Comparison of ENCODE assay signal across 1 cellular context in the genomic region with DNA sequence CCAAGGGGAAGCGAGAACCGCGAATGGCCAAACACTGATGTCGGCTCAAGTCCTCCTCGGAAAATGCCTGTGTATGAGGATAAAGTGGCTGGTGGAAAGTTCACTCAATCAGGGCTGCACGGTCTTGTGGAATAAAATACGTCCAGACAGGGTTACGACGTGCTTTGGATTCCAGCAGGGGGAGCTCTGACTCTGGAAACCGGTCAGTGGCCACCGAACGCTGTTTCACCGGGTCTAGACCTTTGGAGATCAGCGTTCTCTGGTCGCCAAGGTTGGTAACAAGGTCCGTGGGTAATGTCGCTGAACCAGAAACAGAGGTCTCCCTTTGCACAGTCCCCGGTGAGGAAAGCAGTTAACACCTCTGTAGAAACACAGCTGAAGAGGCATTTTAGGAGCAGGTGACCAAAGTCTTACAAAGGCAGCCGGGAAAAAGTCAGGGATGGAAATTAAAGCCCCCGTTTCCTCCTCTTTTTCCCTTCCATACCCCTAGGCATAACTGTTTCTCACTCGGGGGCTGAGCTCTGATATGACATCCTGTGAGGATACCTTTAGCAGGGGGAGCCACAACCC.
A peak's percentile ranks its signal among the peaks of the same experiment; 100 is the strongest.
TF ChIP-seq lines count a peak whose summit lies in the region.

No MANE protein-coding gene starts in this region.

TF ChIP-seq in HepG2, 621 proteins besides CTCF, POLR2A, EP300 and RAD21 (continued from another document and continues in another):
- TF ChIP-seq, protein P1, sequence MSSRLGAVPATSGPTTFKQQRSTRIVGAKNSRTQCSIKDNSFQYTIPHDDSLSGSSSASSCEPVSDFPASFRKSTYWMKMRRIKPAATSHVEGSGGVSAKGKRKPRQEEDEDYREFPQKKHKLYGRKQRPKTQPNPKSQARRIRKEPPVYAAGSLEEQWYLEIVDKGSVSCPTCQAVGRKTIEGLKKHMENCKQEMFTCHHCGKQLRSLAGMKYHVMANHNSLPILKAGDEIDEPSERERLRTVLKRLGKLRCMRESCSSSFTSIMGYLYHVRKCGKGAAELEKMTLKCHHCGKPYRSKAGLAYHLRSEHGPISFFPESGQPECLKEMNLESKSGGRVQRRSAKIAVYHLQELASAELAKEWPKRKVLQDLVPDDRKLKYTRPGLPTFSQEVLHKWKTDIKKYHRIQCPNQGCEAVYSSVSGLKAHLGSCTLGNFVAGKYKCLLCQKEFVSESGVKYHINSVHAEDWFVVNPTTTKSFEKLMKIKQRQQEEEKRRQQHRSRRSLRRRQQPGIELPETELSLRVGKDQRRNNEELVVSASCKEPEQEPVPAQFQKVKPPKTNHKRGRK (CRISPR knock-in tag; IDR thresholded peaks at IDR 0.05), result no peak
- TF ChIP-seq ZBTB42 (CRISPR knock-in tag; IDR thresholded peaks at IDR 0.05) (no peak), ZNF331 (CRISPR knock-in tag; IDR thresholded peaks at IDR 0.05) (no peak), ZSCAN30 (CRISPR knock-in tag; IDR thresholded peaks at IDR 0.05) (0 out of 2 replicates have a peak, but pooled peaks have one; percentile 30), IRF2 (CRISPR knock-in tag; IDR thresholded peaks at IDR 0.05) (no peak), STAG1 (CRISPR knock-in tag; IDR thresholded peaks at IDR 0.05) (peak; percentile 97), TBX2 (CRISPR knock-in tag; IDR thresholded peaks at IDR 0.05; ENCODE audit: borderline replicate concordance) (0 out of 2 replicates have a peak, but pooled peaks have one; percentile 39), SOX13 (IDR thresholded peaks at IDR 0.05) (no peak), SOX13 (CRISPR knock-in tag; conservative IDR thresholded peaks at IDR 0.05 in 1 of 2, IDR thresholded peaks at IDR 0.05 in 1 of 2) (0 out of 4 replicates have a peak, but pooled peaks of 1 of the 2 experiments have one; percentile 16), ZC3H4 (CRISPR knock-in tag; IDR thresholded peaks at IDR 0.05; ENCODE audit: borderline replicate concordance) (no peak), MIER3 (CRISPR knock-in tag; IDR thresholded peaks at IDR 0.05; ENCODE audit: borderline replicate concordance) (peak; percentile 38; the same call in 1 of the 2 replicates)
- TF ChIP-seq, protein P2, sequence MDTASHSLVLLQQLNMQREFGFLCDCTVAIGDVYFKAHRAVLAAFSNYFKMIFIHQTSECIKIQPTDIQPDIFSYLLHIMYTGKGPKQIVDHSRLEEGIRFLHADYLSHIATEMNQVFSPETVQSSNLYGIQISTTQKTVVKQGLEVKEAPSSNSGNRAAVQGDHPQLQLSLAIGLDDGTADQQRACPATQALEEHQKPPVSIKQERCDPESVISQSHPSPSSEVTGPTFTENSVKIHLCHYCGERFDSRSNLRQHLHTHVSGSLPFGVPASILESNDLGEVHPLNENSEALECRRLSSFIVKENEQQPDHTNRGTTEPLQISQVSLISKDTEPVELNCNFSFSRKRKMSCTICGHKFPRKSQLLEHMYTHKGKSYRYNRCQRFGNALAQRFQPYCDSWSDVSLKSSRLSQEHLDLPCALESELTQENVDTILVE (CRISPR knock-in tag; IDR thresholded peaks at IDR 0.05), result peak; percentile 57; the same call in 1 of the 2 replicates
- TF ChIP-seq, protein P3, sequence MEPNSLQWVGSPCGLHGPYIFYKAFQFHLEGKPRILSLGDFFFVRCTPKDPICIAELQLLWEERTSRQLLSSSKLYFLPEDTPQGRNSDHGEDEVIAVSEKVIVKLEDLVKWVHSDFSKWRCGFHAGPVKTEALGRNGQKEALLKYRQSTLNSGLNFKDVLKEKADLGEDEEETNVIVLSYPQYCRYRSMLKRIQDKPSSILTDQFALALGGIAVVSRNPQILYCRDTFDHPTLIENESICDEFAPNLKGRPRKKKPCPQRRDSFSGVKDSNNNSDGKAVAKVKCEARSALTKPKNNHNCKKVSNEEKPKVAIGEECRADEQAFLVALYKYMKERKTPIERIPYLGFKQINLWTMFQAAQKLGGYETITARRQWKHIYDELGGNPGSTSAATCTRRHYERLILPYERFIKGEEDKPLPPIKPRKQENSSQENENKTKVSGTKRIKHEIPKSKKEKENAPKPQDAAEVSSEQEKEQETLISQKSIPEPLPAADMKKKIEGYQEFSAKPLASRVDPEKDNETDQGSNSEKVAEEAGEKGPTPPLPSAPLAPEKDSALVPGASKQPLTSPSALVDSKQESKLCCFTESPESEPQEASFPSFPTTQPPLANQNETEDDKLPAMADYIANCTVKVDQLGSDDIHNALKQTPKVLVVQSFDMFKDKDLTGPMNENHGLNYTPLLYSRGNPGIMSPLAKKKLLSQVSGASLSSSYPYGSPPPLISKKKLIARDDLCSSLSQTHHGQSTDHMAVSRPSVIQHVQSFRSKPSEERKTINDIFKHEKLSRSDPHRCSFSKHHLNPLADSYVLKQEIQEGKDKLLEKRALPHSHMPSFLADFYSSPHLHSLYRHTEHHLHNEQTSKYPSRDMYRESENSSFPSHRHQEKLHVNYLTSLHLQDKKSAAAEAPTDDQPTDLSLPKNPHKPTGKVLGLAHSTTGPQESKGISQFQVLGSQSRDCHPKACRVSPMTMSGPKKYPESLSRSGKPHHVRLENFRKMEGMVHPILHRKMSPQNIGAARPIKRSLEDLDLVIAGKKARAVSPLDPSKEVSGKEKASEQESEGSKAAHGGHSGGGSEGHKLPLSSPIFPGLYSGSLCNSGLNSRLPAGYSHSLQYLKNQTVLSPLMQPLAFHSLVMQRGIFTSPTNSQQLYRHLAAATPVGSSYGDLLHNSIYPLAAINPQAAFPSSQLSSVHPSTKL (CRISPR knock-in tag; IDR thresholded peaks at IDR 0.05), result peak; percentile 39; the same call in 1 of the 2 replicates
- TF ChIP-seq, protein P4, sequence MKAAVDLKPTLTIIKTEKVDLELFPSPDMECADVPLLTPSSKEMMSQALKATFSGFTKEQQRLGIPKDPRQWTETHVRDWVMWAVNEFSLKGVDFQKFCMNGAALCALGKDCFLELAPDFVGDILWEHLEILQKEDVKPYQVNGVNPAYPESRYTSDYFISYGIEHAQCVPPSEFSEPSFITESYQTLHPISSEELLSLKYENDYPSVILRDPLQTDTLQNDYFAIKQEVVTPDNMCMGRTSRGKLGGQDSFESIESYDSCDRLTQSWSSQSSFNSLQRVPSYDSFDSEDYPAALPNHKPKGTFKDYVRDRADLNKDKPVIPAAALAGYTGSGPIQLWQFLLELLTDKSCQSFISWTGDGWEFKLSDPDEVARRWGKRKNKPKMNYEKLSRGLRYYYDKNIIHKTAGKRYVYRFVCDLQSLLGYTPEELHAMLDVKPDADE (CRISPR knock-in tag; IDR thresholded peaks at IDR 0.05), result no peak
- TF ChIP-seq, protein P5, sequence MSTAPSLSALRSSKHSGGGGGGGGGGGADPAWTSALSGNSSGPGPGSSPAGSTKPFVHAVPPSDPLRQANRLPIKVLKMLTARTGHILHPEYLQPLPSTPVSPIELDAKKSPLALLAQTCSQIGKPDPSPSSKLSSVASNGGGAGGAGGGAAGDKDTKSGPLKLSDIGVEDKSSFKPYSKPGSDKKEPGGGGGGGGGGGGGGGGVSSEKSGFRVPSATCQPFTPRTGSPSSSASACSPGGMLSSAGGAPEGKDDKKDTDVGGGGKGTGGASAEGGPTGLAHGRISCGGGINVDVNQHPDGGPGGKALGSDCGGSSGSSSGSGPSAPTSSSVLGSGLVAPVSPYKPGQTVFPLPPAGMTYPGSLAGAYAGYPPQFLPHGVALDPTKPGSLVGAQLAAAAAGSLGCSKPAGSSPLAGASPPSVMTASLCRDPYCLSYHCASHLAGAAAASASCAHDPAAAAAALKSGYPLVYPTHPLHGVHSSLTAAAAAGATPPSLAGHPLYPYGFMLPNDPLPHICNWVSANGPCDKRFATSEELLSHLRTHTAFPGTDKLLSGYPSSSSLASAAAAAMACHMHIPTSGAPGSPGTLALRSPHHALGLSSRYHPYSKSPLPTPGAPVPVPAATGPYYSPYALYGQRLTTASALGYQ (CRISPR knock-in tag; IDR thresholded peaks at IDR 0.05), result no peak
- TF ChIP-seq, protein P6, sequence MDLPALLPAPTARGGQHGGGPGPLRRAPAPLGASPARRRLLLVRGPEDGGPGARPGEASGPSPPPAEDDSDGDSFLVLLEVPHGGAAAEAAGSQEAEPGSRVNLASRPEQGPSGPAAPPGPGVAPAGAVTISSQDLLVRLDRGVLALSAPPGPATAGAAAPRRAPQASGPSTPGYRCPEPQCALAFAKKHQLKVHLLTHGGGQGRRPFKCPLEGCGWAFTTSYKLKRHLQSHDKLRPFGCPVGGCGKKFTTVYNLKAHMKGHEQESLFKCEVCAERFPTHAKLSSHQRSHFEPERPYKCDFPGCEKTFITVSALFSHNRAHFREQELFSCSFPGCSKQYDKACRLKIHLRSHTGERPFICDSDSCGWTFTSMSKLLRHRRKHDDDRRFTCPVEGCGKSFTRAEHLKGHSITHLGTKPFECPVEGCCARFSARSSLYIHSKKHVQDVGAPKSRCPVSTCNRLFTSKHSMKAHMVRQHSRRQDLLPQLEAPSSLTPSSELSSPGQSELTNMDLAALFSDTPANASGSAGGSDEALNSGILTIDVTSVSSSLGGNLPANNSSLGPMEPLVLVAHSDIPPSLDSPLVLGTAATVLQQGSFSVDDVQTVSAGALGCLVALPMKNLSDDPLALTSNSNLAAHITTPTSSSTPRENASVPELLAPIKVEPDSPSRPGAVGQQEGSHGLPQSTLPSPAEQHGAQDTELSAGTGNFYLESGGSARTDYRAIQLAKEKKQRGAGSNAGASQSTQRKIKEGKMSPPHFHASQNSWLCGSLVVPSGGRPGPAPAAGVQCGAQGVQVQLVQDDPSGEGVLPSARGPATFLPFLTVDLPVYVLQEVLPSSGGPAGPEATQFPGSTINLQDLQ (CRISPR knock-in tag; IDR thresholded peaks at IDR 0.05), result no peak
- TF ChIP-seq, protein P7, sequence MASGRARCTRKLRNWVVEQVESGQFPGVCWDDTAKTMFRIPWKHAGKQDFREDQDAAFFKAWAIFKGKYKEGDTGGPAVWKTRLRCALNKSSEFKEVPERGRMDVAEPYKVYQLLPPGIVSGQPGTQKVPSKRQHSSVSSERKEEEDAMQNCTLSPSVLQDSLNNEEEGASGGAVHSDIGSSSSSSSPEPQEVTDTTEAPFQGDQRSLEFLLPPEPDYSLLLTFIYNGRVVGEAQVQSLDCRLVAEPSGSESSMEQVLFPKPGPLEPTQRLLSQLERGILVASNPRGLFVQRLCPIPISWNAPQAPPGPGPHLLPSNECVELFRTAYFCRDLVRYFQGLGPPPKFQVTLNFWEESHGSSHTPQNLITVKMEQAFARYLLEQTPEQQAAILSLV (CRISPR knock-in tag; IDR thresholded peaks at IDR 0.05; ENCODE audit: borderline replicate concordance), result no peak
- TF ChIP-seq, protein P8, sequence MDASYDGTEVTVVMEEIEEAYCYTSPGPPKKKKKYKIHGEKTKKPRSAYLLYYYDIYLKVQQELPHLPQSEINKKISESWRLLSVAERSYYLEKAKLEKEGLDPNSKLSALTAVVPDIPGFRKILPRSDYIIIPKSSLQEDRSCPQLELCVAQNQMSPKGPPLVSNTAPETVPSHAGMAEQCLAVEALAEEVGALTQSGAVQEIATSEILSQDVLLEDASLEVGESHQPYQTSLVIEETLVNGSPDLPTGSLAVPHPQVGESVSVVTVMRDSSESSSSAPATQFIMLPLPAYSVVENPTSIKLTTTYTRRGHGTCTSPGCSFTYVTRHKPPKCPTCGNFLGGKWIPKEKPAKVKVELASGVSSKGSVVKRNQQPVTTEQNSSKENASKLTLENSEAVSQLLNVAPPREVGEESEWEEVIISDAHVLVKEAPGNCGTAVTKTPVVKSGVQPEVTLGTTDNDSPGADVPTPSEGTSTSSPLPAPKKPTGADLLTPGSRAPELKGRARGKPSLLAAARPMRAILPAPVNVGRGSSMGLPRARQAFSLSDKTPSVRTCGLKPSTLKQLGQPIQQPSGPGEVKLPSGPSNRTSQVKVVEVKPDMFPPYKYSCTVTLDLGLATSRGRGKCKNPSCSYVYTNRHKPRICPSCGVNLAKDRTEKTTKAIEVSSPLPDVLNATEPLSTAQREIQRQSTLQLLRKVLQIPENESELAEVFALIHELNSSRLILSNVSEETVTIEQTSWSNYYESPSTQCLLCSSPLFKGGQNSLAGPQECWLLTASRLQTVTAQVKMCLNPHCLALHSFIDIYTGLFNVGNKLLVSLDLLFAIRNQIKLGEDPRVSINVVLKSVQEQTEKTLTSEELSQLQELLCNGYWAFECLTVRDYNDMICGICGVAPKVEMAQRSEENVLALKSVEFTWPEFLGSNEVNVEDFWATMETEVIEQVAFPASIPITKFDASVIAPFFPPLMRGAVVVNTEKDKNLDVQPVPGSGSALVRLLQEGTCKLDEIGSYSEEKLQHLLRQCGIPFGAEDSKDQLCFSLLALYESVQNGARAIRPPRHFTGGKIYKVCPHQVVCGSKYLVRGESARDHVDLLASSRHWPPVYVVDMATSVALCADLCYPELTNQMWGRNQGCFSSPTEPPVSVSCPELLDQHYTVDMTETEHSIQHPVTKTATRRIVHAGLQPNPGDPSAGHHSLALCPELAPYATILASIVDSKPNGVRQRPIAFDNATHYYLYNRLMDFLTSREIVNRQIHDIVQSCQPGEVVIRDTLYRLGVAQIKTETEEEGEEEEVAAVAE (CRISPR knock-in tag; IDR thresholded peaks at IDR 0.05; ENCODE audit: borderline replicate concordance), result peak; percentile 50; the same call in 1 of the 2 replicates
- TF ChIP-seq, protein P9, sequence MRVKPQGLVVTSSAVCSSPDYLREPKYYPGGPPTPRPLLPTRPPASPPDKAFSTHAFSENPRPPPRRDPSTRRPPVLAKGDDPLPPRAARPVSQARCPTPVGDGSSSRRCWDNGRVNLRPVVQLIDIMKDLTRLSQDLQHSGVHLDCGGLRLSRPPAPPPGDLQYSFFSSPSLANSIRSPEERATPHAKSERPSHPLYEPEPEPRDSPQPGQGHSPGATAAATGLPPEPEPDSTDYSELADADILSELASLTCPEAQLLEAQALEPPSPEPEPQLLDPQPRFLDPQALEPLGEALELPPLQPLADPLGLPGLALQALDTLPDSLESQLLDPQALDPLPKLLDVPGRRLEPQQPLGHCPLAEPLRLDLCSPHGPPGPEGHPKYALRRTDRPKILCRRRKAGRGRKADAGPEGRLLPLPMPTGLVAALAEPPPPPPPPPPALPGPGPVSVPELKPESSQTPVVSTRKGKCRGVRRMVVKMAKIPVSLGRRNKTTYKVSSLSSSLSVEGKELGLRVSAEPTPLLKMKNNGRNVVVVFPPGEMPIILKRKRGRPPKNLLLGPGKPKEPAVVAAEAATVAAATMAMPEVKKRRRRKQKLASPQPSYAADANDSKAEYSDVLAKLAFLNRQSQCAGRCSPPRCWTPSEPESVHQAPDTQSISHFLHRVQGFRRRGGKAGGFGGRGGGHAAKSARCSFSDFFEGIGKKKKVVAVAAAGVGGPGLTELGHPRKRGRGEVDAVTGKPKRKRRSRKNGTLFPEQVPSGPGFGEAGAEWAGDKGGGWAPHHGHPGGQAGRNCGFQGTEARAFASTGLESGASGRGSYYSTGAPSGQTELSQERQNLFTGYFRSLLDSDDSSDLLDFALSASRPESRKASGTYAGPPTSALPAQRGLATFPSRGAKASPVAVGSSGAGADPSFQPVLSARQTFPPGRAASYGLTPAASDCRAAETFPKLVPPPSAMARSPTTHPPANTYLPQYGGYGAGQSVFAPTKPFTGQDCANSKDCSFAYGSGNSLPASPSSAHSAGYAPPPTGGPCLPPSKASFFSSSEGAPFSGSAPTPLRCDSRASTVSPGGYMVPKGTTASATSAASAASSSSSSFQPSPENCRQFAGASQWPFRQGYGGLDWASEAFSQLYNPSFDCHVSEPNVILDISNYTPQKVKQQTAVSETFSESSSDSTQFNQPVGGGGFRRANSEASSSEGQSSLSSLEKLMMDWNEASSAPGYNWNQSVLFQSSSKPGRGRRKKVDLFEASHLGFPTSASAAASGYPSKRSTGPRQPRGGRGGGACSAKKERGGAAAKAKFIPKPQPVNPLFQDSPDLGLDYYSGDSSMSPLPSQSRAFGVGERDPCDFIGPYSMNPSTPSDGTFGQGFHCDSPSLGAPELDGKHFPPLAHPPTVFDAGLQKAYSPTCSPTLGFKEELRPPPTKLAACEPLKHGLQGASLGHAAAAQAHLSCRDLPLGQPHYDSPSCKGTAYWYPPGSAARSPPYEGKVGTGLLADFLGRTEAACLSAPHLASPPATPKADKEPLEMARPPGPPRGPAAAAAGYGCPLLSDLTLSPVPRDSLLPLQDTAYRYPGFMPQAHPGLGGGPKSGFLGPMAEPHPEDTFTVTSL (CRISPR knock-in tag; IDR thresholded peaks at IDR 0.05; ENCODE audit: borderline replicate concordance), result no peak
